8 cellular contexts compared by ENCODE assay signal in the genomic region with DNA sequence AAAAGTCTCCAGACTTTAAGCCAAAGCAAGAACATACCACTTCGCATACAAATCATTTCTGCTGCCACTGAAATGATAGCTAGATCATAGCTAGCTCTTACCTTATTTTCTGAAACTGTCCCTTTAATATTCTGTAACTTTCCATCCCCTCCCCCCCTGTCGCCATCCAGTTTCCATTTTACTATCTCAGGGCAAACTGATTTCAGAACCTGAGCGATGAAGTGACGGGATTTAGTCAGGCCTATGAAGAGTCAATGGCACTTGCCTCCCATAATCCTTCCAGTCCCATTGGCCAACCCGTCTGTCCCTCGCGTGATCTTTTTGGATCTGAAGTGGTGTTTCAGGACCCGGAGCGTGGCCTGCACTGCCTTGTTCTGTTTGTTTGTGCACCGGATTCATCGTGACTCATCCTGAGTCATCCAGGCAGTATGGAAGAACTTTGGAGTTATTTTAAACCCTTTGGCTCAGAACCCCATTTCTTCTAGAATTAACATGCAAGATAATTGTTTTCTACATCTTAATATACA.
DNase-seq lines count a peak whose midpoint lies in the region; ATAC-seq, FAIRE-seq and TF ChIP-seq lines count a peak whose summit lies in the region.

No MANE protein-coding gene starts in this region.

- H4K20me1 ChIP-seq in OCI-LY7 (ENCODE audit: insufficient read depth, low read length) (no peaks in the 10 kb centered on the region), keratinocyte (ENCODE audit: control insufficient read depth, extremely low read depth, insufficient read depth, low read length) (no peaks in the 10 kb centered on the region)

- H3K4me3 ChIP-seq in BJ (ENCODE audit: low read depth, low read length) (no peak overlapping the region), OCI-LY7 (ENCODE audit: low read depth, low read length, poor library complexity, severe bottlenecking) (no peak overlapping the region), keratinocyte (ENCODE audit: control insufficient read depth in 2 of 3, extremely low read depth in 1 of 3, insufficient read depth in 2 of 3, low read depth in 1 of 3, low read length in 3 of 3) (no peak overlapping the region)

- no peak overlapping the region for H3K4me2 ChIP-seq in OCI-LY7 (ENCODE audit: low read length)
- H3K4me2 ChIP-seq in keratinocyte (ENCODE audit: control insufficient read depth, extremely low read depth, insufficient read depth, low read depth, low read length), result peak overlapping the region; percentile 60

- H3K36me3 ChIP-seq in BJ (ENCODE audit: control insufficient read depth, insufficient read depth, low read length) (peaks cover 3% of the 10 kb centered on the region; the same call in 1 of the 2 replicates), OCI-LY7 (ENCODE audit: insufficient read depth, low read length) (peaks cover 51% of the 10 kb centered on the region), keratinocyte (ENCODE audit: control insufficient read depth in 2 of 2, extremely low read depth in 1 of 2, insufficient read depth in 2 of 2, low read length in 2 of 2) (peaks cover 1 to 16% of the 10 kb centered on the region in 2 experiments)

- DNase-seq in BJ (ENCODE audit: low read depth) (peak; percentile 86), OCI-LY7 (ENCODE audit: low spot score) (no peak), amniotic epithelial cell (ENCODE audit: low read depth) (peak; percentile 90), keratinocyte (ENCODE audit: low read depth, low spot score) (peak; percentile 75), DMS114 treated with DMSO at 0.1 percent for 48 hours (lab: John Stamatoyannopoulos, UW; ENCODE audit: unreplicated experiment) (no peak)
- peak in 2 of 3 experiments; percentile 45 to 51 for DNase-seq in stimulated activated CD4-positive, alpha-beta T cell treated with anti-CD3 and anti-CD28 coated beads, TNF-alpha, amount 100 ng/mL, for 24 hours (ENCODE audit: low read depth in 3 of 3)

- H2AFZ ChIP-seq in OCI-LY7 (ENCODE audit: low read length) (no peak overlapping the region), keratinocyte (ENCODE audit: control insufficient read depth, low read length) (no peak overlapping the region)

- no peak for TF ChIP-seq POLR2A in GM18505 (IDR thresholded peaks at IDR 0.05; ENCODE audit: borderline replicate concordance, extremely low read depth, insufficient read depth, insufficient read length)

- peaks cover 39% of the 10 kb centered on the region for H3K4me1 ChIP-seq in OCI-LY7 (ENCODE audit: insufficient read depth, low read length, poor library complexity, severe bottlenecking)
- H3K4me1 ChIP-seq in keratinocyte (ENCODE audit: control insufficient read depth, extremely low read depth, insufficient read depth, low read length), result peaks cover 38% of the 10 kb centered on the region

- peak; percentile 94 for FAIRE-seq in keratinocyte (lab: Jason Lieb, UNC)

- peak overlapping the region; percentile 0 for H3K27ac ChIP-seq in OCI-LY7 (ENCODE audit: low read depth, low read length, poor library complexity, severe bottlenecking)
- H3K27ac ChIP-seq in keratinocyte (ENCODE audit: control insufficient read depth, insufficient read depth, low read length), result peak overlapping the region; percentile 77

- H3K79me2 ChIP-seq in OCI-LY7 (ENCODE audit: insufficient read depth, low read depth, low read length) (peaks cover 14% of the 10 kb centered on the region; the same call in 1 of the 2 replicates), keratinocyte (ENCODE audit: control insufficient read depth, insufficient read depth, low read length) (no peaks in the 10 kb centered on the region)

- peaks cover 12% of the 10 kb centered on the region for H3K9me3 ChIP-seq in OCI-LY7 (ENCODE audit: low read length)
- no peaks in the 10 kb centered on the region for H3K9me3 ChIP-seq in keratinocyte (ENCODE audit: control insufficient read depth, low read depth, low read length)

- no TSS peak for BruUV-seq in OCI-LY7 (replicated peaks; lab: Mats Ljungman, UMichigan)

- H3K9ac ChIP-seq in keratinocyte (ENCODE audit: control insufficient read depth, extremely low read depth, insufficient read depth, low read length), result peak overlapping the region; percentile 11

- CTCF ChIA-PET in BJ (lab: Yijun Ruan, JAX), result interaction anchor here (1.2 to 1.6 kb wide), 3 partner anchors 12 to 68 kb away, joined by 3 to 4 read pairs (median 4); no protein-coding TSS in a partner anchor
- CTCF ChIA-PET in OCI-LY7 (lab: Charles Lee; ENCODE audit: unreplicated experiment), result no interaction called here

- no peak for TF ChIP-seq CTCF in BJ (IDR thresholded peaks at IDR 0.05; ENCODE audit: insufficient read depth, low read depth, low read length)
- no peak for TF ChIP-seq CTCF in OCI-LY7 (conservative IDR thresholded peaks at IDR 0.05; ENCODE audit: low read length)
- TF ChIP-seq CTCF in keratinocyte (optimal IDR thresholded peaks at IDR 0.05 in 1 of 3, IDR thresholded peaks at IDR 0.05 in 1 of 3, conservative IDR thresholded peaks at IDR 0.05 in 1 of 3; ENCODE audit: extremely low read depth in 1 of 3, insufficient read depth in 2 of 3, low read length in 3 of 3), result no peak

- POLR2A ChIA-PET in BJ (lab: Charles Lee), result no interaction called here
- POLR2A ChIA-PET in OCI-LY7 (lab: Charles Lee), result no interaction called here

- dilution Hi-C loops in keratinocyte (cut with MboI; ENCODE audit: extremely low pct_ligation_motif_present, low sequenced_read_pairs), result no loop called here

- ATAC-seq in GM19351 (IDR thresholded peaks at IDR 0.05; ENCODE audit: unreplicated experiment) (no peak), GM18505 (IDR thresholded peaks at IDR 0.05; ENCODE audit: unreplicated experiment) (no peak)

- intact Hi-C loops in OCI-LY7 (cut with micrococcal nuclease; ENCODE audit: unreplicated experiment), result no loop called here

- no peaks in the 10 kb centered on the region for H3K9me2 ChIP-seq in OCI-LY7 (ENCODE audit: insufficient read depth, low read length)

- H3K27me3 ChIP-seq in BJ (ENCODE audit: control insufficient read depth, insufficient read depth, low read length) (no peaks in the 10 kb centered on the region), keratinocyte (ENCODE audit: control insufficient read depth, extremely low read depth, insufficient read depth, low read length) (no peaks in the 10 kb centered on the region)

- H3K9me1 ChIP-seq in keratinocyte (ENCODE audit: control insufficient read depth, extremely low read depth, insufficient read depth, low read length), result no peaks in the 10 kb centered on the region

Comparison
In these comparisons a context has a peak if more than half of its experiments do, and no peak if none do; other contexts are left out.
1. DNase-seq: peak in BJ (single experiment), amniotic epithelial cell (single experiment), keratinocyte (single experiment) and stimulated activated CD4-positive, alpha-beta T cell treated with anti-CD3 and anti-CD28 coated beads, TNF-alpha, amount 100 ng/mL, for 24 hours (2 of 3); none in OCI-LY7 (single experiment) and DMS114 treated with DMSO at 0.1 percent for 48 hours (single experiment).